In genomic region chr6:17883665-17884500, GRCh38 we compare ENCODE assay signal across 16 cellular contexts.
DNase-seq lines count a peak whose midpoint lies in the region; ATAC-seq and TF ChIP-seq lines count a peak whose summit lies in the region.
"Had no signal": no experiment of that assay in that cellular context is flagged by ENCODE, and none has a peak within 500 bp of the region (broad histone marks: within the 10 kb centered on the region; RNA-seq: fewer than 3 reads in every experiment).

No MANE protein-coding gene starts in this region.

- H3K27ac Mint-ChIP-seq in memory B cell (peak overlapping the region; percentile 48), mesothelial cell of epicardium (no peak overlapping the region), Caco-2 (ENCODE audit: unreplicated experiment) (no peak overlapping the region)
- H3K27ac Mint-ChIP-seq: activated CD4-positive, alpha-beta T cell treated with anti-CD3 and anti-CD28 coated beads for 36 hours had no signal

- peak overlapping the region; percentile 35 to 72 (median 60); a peak in 21 of 22 replicates for H3K9ac ChIP-seq in BLaER1 treated with 17β-estradiol and CSF1 and Interleukin-3, amounts not matched to agents 10 nM and 100 nM

- peak overlapping the region; percentile 1 to 83 (median 72); a peak in 20 of 22 replicates for H3K27ac ChIP-seq in BLaER1 treated with 17β-estradiol and CSF1 and Interleukin-3, amounts not matched to agents 10 nM and 100 nM
- H3K27ac ChIP-seq: breast epithelium, lower lobe of right lung had no signal

- H3K4me3 ChIP-seq in BLaER1 treated with 17β-estradiol and CSF1 and Interleukin-3, amounts not matched to agents 10 nM and 100 nM, result peak overlapping the region in 8 of 10 experiments; percentile 19 to 55 (median 40); a peak in 15 of 20 replicates
- no peak overlapping the region for H3K4me3 ChIP-seq in Caco-2 (ENCODE audit: low read depth, low read length)
- H3K4me3 ChIP-seq: breast epithelium, lower lobe of right lung had no signal

- ATAC-seq in HG03159 (IDR thresholded peaks at IDR 0.05; ENCODE audit: unreplicated experiment), result peak; percentile 1
- ATAC-seq in memory B cell (ENCODE audit: low read depth), result no peak
- no peak for ATAC-seq in GM21515 (IDR thresholded peaks at IDR 0.05; ENCODE audit: unreplicated experiment)

- H3K36me3 ChIP-seq in BLaER1 treated with 17β-estradiol and CSF1 and Interleukin-3, amounts not matched to agents 10 nM and 100 nM, result peaks cover 0 to 24% (median 0%) of the 10 kb centered on the region in 11 experiments; a peak in 1 of 22 replicates
- H3K36me3 ChIP-seq in Caco-2 (ENCODE audit: control insufficient read depth, insufficient read depth, low read length), result no peaks in the 10 kb centered on the region
- H3K36me3 ChIP-seq: breast epithelium, lower lobe of right lung, tibial nerve had no signal

- CTCF ChIA-PET in Caco-2 (lab: Charles Lee), result no interaction called here

- no peaks in the 10 kb centered on the region for H3K27me3 ChIP-seq in BLaER1 treated with 17β-estradiol and CSF1 and Interleukin-3, amounts not matched to agents 10 nM and 100 nM
- H3K27me3 ChIP-seq in Caco-2 (replicated peaks; ENCODE audit: control insufficient read depth, insufficient read depth, low read length), result no peaks in the 10 kb centered on the region
- H3K27me3 ChIP-seq: breast epithelium, tibial nerve had no signal

- intact Hi-C loops in Caco-2 (cut with micrococcal nuclease; ENCODE audit: unreplicated experiment), result no loop called here

- no peaks in the 10 kb centered on the region for H3K9me3 ChIP-seq in BLaER1 treated with 17β-estradiol and CSF1 and Interleukin-3, amounts not matched to agents 10 nM and 100 nM (replicated peaks in 1 of 11)
- H3K9me3 ChIP-seq in Caco-2, result no peaks in the 10 kb centered on the region
- H3K9me3 ChIP-seq: breast epithelium, lower lobe of right lung, tibial nerve had no signal

- peak overlapping the region; percentile 65 to 94 (median 89) for H3K4me2 ChIP-seq in BLaER1 treated with 17β-estradiol and CSF1 and Interleukin-3, amounts not matched to agents 10 nM and 100 nM

- peaks cover 1% of the 10 kb centered on the region for H3K36me3 Mint-ChIP-seq in memory B cell
- no peaks in the 10 kb centered on the region for H3K36me3 Mint-ChIP-seq in mesothelial cell of epicardium
- no peaks in the 10 kb centered on the region for H3K36me3 Mint-ChIP-seq in Caco-2 (ENCODE audit: insufficient read depth, unreplicated experiment)

- H3K9me3 Mint-ChIP-seq in memory B cell, result no peaks in the 10 kb centered on the region
- no peaks in the 10 kb centered on the region for H3K9me3 Mint-ChIP-seq in mesothelial cell of epicardium
- no peaks in the 10 kb centered on the region for H3K9me3 Mint-ChIP-seq in Caco-2 (ENCODE audit: unreplicated experiment)

- H3K4me3 Mint-ChIP-seq in memory B cell (peak overlapping the region; percentile 46), mesothelial cell of epicardium (no peak overlapping the region), Caco-2 (ENCODE audit: unreplicated experiment) (no peak overlapping the region)
- H3K4me3 Mint-ChIP-seq: activated CD4-positive, alpha-beta T cell treated with anti-CD3 and anti-CD28 coated beads for 36 hours had no signal

- H4K20me1 ChIP-seq in BLaER1 treated with 17β-estradiol and CSF1 and Interleukin-3, amounts not matched to agents 10 nM and 100 nM, result peaks cover 0 to 24% (median 0%) of the 10 kb centered on the region in 11 experiments; a peak in 4 of 22 replicates

- H3K27me3 Mint-ChIP-seq in memory B cell (no peaks in the 10 kb centered on the region), mesothelial cell of epicardium (ENCODE audit: low read depth) (no peaks in the 10 kb centered on the region), Caco-2 (ENCODE audit: insufficient read depth, unreplicated experiment) (no peaks in the 10 kb centered on the region)

- POLR2A ChIA-PET in Caco-2 (lab: Charles Lee), result no interaction called here

- H3K4me1 Mint-ChIP-seq in memory B cell (peaks cover 28% of the 10 kb centered on the region), mesothelial cell of epicardium (peaks cover 18% of the 10 kb centered on the region), Caco-2 (ENCODE audit: low read depth, unreplicated experiment) (peaks cover 7% of the 10 kb centered on the region)

- no peak for TF ChIP-seq CTCF in mesothelial cell of epicardium (IDR thresholded peaks at IDR 0.05; ENCODE audit: unreplicated experiment)
- TF ChIP-seq CTCF in Caco-2 (IDR thresholded peaks at IDR 0.05; ENCODE audit: insufficient read depth in 1 of 2, low read depth in 1 of 2, low read length in 1 of 2, severe bottlenecking in 1 of 2, unreplicated experiment in 1 of 2), result no peak

- no TSS peak for BruUV-seq in Caco-2 (replicated peaks; lab: Mats Ljungman, UMichigan)

- peaks cover 51 to 78% (median 61%) of the 10 kb centered on the region in 10 experiments for H3K4me1 ChIP-seq in BLaER1 treated with 17β-estradiol and CSF1 and Interleukin-3, amounts not matched to agents 10 nM and 100 nM
- no peaks in the 10 kb centered on the region; the same call in 1 of the 2 replicates for H3K4me1 ChIP-seq in Caco-2
- H3K4me1 ChIP-seq: breast epithelium had no signal

- DNase-seq in SKM-1 treated with dmso at 0.1 percent for 144 hours (lab: John Stamatoyannopoulos, UW; ENCODE audit: unreplicated experiment) (peak; percentile 53), memory B cell (ENCODE audit: low spot score in 2 of 2) (no peak), mesothelial cell of epicardium (ENCODE audit: low spot score in 2 of 2, unreplicated experiment in 2 of 2) (no peak), Caco-2 (no peak), NCI-H1930 (lab: John Stamatoyannopoulos, UW) (no peak)
- DNase-seq: activated CD4-positive, alpha-beta T cell treated with anti-CD3 and anti-CD28 coated beads for 36 hours; activated naive CD4-positive, alpha-beta T cell treated with anti-CD3 and anti-CD28 coated beads, Interleukin-2, amount 50 U/mL, for 16 hours; DMS153; lower lobe of right lung; NCI-H2029; stimulated activated CD4-positive, alpha-beta T cell treated with anti-CD3 and anti-CD28 coated beads, Interleukin-1b, Interleukin-23, amount 100 ng/mL, for 48 hours had no signal
